8 cellular contexts compared by ENCODE assay signal in the genomic region with DNA sequence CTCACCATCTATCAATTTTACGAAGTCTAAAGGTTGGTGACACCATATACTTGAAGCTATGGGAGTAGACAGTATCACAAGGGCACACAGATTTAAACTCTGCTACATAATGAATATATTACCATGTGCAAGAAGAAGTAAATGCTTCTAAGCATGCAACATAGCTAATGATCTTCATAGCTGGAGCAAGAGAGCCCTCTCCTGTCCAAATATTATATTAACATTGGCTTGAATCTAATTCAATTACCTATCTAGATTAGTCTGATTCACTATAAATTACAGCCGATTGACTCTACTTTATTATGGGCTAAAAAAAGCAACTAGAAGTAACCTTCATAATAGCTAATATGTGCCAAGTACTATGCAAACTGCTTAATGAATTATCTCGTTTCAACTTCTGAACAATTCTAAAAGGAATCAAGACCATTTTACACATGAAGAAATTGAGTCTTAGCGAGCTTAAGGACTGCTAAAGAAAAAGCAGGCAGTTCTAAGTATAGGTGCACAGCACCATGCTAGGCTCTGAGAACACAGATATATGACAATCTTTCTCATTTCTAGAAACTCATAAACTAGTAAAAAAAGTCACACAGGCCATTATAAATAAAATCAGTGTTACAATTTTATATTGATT. TPM values are rescaled to one million over a fixed set of nuclear protein-coding genes. Genes with fewer than 3 reads are reported as not detected.
DNase-seq lines count a peak whose midpoint lies in the region; ATAC-seq and TF ChIP-seq lines count a peak whose summit lies in the region.

No MANE protein-coding gene starts in this region.

- H3K9me3 Mint-ChIP-seq in activated CD4-positive, alpha-beta T cell treated with anti-CD3 and anti-CD28 coated beads for 36 hours (ENCODE audit: low read depth) = no peaks in the 10 kb centered on the region

- POLR2A ChIA-PET in activated CD4-positive, alpha-beta T cell treated with anti-CD3 and anti-CD28 coated beads for 36 hours (lab: Charles Lee) = interaction anchor here (0.5 kb wide), 1 partner anchor 644 kb away, joined by 5 read pairs; no protein-coding TSS in a partner anchor

- H3K27me3 Mint-ChIP-seq in activated CD4-positive, alpha-beta T cell treated with anti-CD3 and anti-CD28 coated beads for 36 hours = no peaks in the 10 kb centered on the region

- DNase-seq in DMS 273 (lab: John Stamatoyannopoulos, UW; ENCODE audit: unreplicated experiment) (peak; percentile 72), LNCaP clone FGC (ENCODE audit: low read depth) (no peak), globus pallidus (ENCODE audit: low spot score) (peak; percentile 18), upper lobe of right lung (no peak), ureter (ENCODE audit: low spot score) (no peak)
- no peak for DNase-seq in activated CD4-positive, alpha-beta T cell treated with anti-CD3 and anti-CD28 coated beads for 36 hours

- no peak overlapping the region for H3K4me3 Mint-ChIP-seq in activated CD4-positive, alpha-beta T cell treated with anti-CD3 and anti-CD28 coated beads for 36 hours

- H3K27ac ChIP-seq in upper lobe of right lung = no peak overlapping the region

- peak; percentile 82 for ATAC-seq in SK-N-SH treated with all-trans-retinoic acid at 6 μM for 48 hours
- peak; percentile 73 for ATAC-seq in upper lobe of right lung
- ATAC-seq in activated CD4-positive, alpha-beta T cell treated with anti-CD3 and anti-CD28 coated beads for 36 hours = no peak
- no peak for ATAC-seq in GM18907 (IDR thresholded peaks at IDR 0.05; ENCODE audit: unreplicated experiment)

- intact Hi-C loops in upper lobe of right lung (cut with DNase I) = no loop called here
- intact Hi-C loops in activated CD4-positive, alpha-beta T cell treated with anti-CD3 and anti-CD28 coated beads for 36 hours (cut with DNase I, micrococcal nuclease) = loop anchor here in 1 of 2 experiments (2.0 to 5.0 kb wide), 2 partner anchors 126 to 303 kb away; no protein-coding TSS in a partner anchor

- H3K4me1 ChIP-seq in upper lobe of right lung = no peaks in the 10 kb centered on the region

- no peaks in the 10 kb centered on the region for H3K4me1 Mint-ChIP-seq in activated CD4-positive, alpha-beta T cell treated with anti-CD3 and anti-CD28 coated beads for 36 hours

- H3K4me3 ChIP-seq in LNCaP clone FGC (ENCODE audit: low read depth, low read length) (no peak overlapping the region), upper lobe of right lung (no peak overlapping the region)

- no peaks in the 10 kb centered on the region for H3K9me3 ChIP-seq in upper lobe of right lung

- H3K36me3 ChIP-seq in upper lobe of right lung = peaks cover 58% of the 10 kb centered on the region

- TF ChIP-seq CTCF in LNCaP clone FGC (IDR thresholded peaks at IDR 0.05; ENCODE audit: control insufficient read depth, extremely low read depth, insufficient read depth) (peak; percentile 47), upper lobe of right lung (IDR thresholded peaks at IDR 0.05) (peak; percentile 41)

- H3K27ac Mint-ChIP-seq in activated CD4-positive, alpha-beta T cell treated with anti-CD3 and anti-CD28 coated beads for 36 hours = no peak overlapping the region

- peaks cover 24% of the 10 kb centered on the region for H3K36me3 Mint-ChIP-seq in activated CD4-positive, alpha-beta T cell treated with anti-CD3 and anti-CD28 coated beads for 36 hours (ENCODE audit: low read depth)

- no peaks in the 10 kb centered on the region for H3K27me3 ChIP-seq in upper lobe of right lung

- CTCF ChIA-PET in activated CD4-positive, alpha-beta T cell treated with anti-CD3 and anti-CD28 coated beads for 36 hours (lab: Charles Lee) = interaction anchor here (0.6 to 1.5 kb wide), 5 partner anchors 18 to 304 kb away, joined by 3 to 9 read pairs (median 5); no protein-coding TSS in a partner anchor

TF ChIP-seq in SK-N-SH treated with all-trans-retinoic acid at 6 μM for 48 hours, 23 proteins besides CTCF, POLR2A, EP300 and RAD21:
- TF ChIP-seq ISL1 (CRISPR knock-in tag; IDR thresholded peaks at IDR 0.05) (0 out of 2 replicates have a peak, but pooled peaks have one; percentile 12), CSRNP3 (CRISPR knock-in tag; IDR thresholded peaks at IDR 0.05) (no peak)

RNA-seq across cellular contexts. Expression of gene FRA10AC1, which starts 21.9 kb away (rescaled TPM):
- total RNA-seq in upper lobe of right lung = 12.0 TPM
- 10 to 100 TPM; 18.9 to 29.4 TPM for total RNA-seq in activated CD4-positive, alpha-beta T cell treated with anti-CD3 and anti-CD28 coated beads for 36 hours
- 29.1 TPM for total RNA-seq in ureter

Comparison
In these comparisons a context has a peak if more than half of its experiments do, and no peak if none do; other contexts are left out.
1. DNase-seq: peak in DMS 273 (single experiment) and globus pallidus (single experiment); none in LNCaP clone FGC (single experiment), upper lobe of right lung (single experiment), activated CD4-positive, alpha-beta T cell treated with anti-CD3 and anti-CD28 coated beads for 36 hours (single experiment) and ureter (single experiment).
2. ATAC-seq: peak in SK-N-SH treated with all-trans-retinoic acid at 6 μM for 48 hours (single experiment) and upper lobe of right lung (single experiment); none in activated CD4-positive, alpha-beta T cell treated with anti-CD3 and anti-CD28 coated beads for 36 hours (single experiment) and GM18907 (single experiment).